10 cellular contexts compared by ENCODE assay signal in the genomic region with DNA sequence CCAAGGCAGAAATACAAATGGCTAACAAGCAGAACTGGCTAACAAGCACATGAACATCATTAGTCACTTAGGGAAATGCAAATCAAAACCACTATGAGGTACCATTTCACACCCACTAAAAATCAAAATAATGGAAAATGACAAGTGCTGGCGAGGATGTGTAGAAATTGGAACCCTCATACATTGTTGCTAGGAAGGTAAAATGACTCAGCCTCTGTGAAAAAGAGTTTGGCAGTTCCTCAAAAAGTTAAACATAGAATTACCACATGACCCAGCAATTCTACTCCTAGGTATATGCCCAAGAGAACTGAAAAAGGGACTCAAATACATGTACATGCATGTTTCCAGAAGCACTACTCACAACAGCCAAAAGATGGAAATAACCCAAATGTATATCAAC. TPM values are rescaled to one million over a fixed set of nuclear protein-coding genes. Genes with fewer than 3 reads are reported as not detected.
DNase-seq lines count a peak whose midpoint lies in the region; ATAC-seq, FAIRE-seq and TF ChIP-seq lines count a peak whose summit lies in the region.
"Had no signal": no experiment of that assay in that cellular context is flagged by ENCODE, and none has a peak within 500 bp of the region (broad histone marks: within the 10 kb centered on the region; RNA-seq: fewer than 3 reads in every experiment).

No MANE protein-coding gene starts in this region.

- H3K4me3 Mint-ChIP-seq in HFFc6: no peak overlapping the region
- no peak overlapping the region for H3K4me3 Mint-ChIP-seq in activated B cell treated with CpG ODN at 0.5 μM for 24 hours

- H4K20me1 ChIP-seq in keratinocyte (ENCODE audit: control insufficient read depth, extremely low read depth, insufficient read depth, low read length): no peaks in the 10 kb centered on the region

- peak; percentile 83 for FAIRE-seq in keratinocyte (lab: Jason Lieb, UNC)

- peak; percentile 28 for ATAC-seq in activated B cell treated with CpG ODN at 0.5 μM for 24 hours (ENCODE audit: low read depth)
- no peak for ATAC-seq in aorta (ENCODE audit: low FRiP score)
- no peak for ATAC-seq in GM18505 (IDR thresholded peaks at IDR 0.05; ENCODE audit: unreplicated experiment)

- no peak overlapping the region for H3K9ac ChIP-seq in keratinocyte (ENCODE audit: control insufficient read depth, extremely low read depth, insufficient read depth, low read length)

- 46 to 47% methylated on average over 1 of the region's 1 CpG for WGBS in aorta, 2 donors

- TF ChIP-seq POLR2A in GM18505 (IDR thresholded peaks at IDR 0.05; ENCODE audit: borderline replicate concordance, extremely low read depth, insufficient read depth, insufficient read length): no peak

- H3K27me3 Mint-ChIP-seq in HFFc6 (ENCODE audit: insufficient read depth) (no peaks in the 10 kb centered on the region), activated B cell treated with CpG ODN at 0.5 μM for 24 hours (no peaks in the 10 kb centered on the region)

- H3K27ac ChIP-seq in keratinocyte (ENCODE audit: control insufficient read depth, insufficient read depth, low read length) (peak overlapping the region; percentile 30), aorta (ENCODE audit: low read depth in 1 of 2, low read length in 2 of 2) (no peak overlapping the region)
- H3K27ac ChIP-seq: right atrium auricular region had no signal

- H3K4me1 Mint-ChIP-seq in HFFc6 (ENCODE audit: low read depth) (peaks cover 8% of the 10 kb centered on the region), activated B cell treated with CpG ODN at 0.5 μM for 24 hours (peaks cover 5% of the 10 kb centered on the region)

- intact Hi-C loops in activated B cell treated with CpG ODN at 0.5 μM for 24 hours (cut with micrococcal nuclease) (no loop called here), aorta (cut with DNase I) (no loop called here)

- CTCF ChIA-PET in activated B cell treated with CpG ODN at 0.5 μM for 24 hours (lab: Charles Lee): no interaction called here

- peak; percentile 37 for DNase-seq in GM12864 (ENCODE audit: low read depth)
- DNase-seq in HFFc6: peak; percentile 87
- no peak for DNase-seq in activated B cell treated with CpG ODN at 0.5 μM for 24 hours
- peak; percentile 57 for DNase-seq in keratinocyte (ENCODE audit: low read depth, low spot score)
- no peak for DNase-seq in AG08396 (ENCODE audit: low spot score)
- DNase-seq in aorta: no peak
- DNase-seq in cerebellar nuclear complex (lab: John Stamatoyannopoulos, UW): no peak
- DNase-seq: activated effector memory CD4-positive, alpha-beta T cell treated with anti-CD3 and anti-CD28 coated beads, Interleukin-2, amount 50 U/mL, for 16 hours had no signal

- no peaks in the 10 kb centered on the region for H3K27me3 ChIP-seq in keratinocyte (ENCODE audit: control insufficient read depth, extremely low read depth, insufficient read depth, low read length)
- no peaks in the 10 kb centered on the region for H3K27me3 ChIP-seq in aorta (ENCODE audit: control insufficient read depth in 1 of 2, insufficient read depth in 2 of 2, low read length in 1 of 2)
- H3K27me3 ChIP-seq: right atrium auricular region had no signal

- H3K9me3 Mint-ChIP-seq in HFFc6 (no peaks in the 10 kb centered on the region; the same call in 1 of the 2 replicates), activated B cell treated with CpG ODN at 0.5 μM for 24 hours (no peaks in the 10 kb centered on the region)

- H3K4me1 ChIP-seq in keratinocyte (ENCODE audit: control insufficient read depth, extremely low read depth, insufficient read depth, low read length) (peaks cover 9% of the 10 kb centered on the region), aorta (ENCODE audit: control insufficient read depth in 1 of 2, insufficient read depth in 2 of 2, low read length in 2 of 2) (no peaks in the 10 kb centered on the region)
- H3K4me1 ChIP-seq: right atrium auricular region had no signal

- dilution Hi-C loops in keratinocyte (cut with MboI; ENCODE audit: extremely low pct_ligation_motif_present, low sequenced_read_pairs): no loop called here

- H3K79me2 ChIP-seq in keratinocyte (ENCODE audit: control insufficient read depth, insufficient read depth, low read length): no peaks in the 10 kb centered on the region

- H3K27ac Mint-ChIP-seq in HFFc6 (no peak overlapping the region), activated B cell treated with CpG ODN at 0.5 μM for 24 hours (no peak overlapping the region)

- H3K4me3 ChIP-seq in GM12864 (ENCODE audit: low read depth, low read length) (no peak overlapping the region), keratinocyte (ENCODE audit: control insufficient read depth in 2 of 3, extremely low read depth in 1 of 3, insufficient read depth in 2 of 3, low read depth in 1 of 3, low read length in 3 of 3) (no peak overlapping the region), aorta (ENCODE audit: low read length in 2 of 2) (no peak overlapping the region)
- H3K4me3 ChIP-seq: right atrium auricular region had no signal

- H3K36me3 Mint-ChIP-seq in HFFc6 (ENCODE audit: low read depth) (peaks cover 19% of the 10 kb centered on the region), activated B cell treated with CpG ODN at 0.5 μM for 24 hours (ENCODE audit: low read depth) (peaks cover 48% of the 10 kb centered on the region)

- TF ChIP-seq CTCF in GM12864 (IDR thresholded peaks at IDR 0.05; ENCODE audit: low read depth, low read length, missing control alignments) (no peak), HFFc6 (IDR thresholded peaks at IDR 0.05) (no peak), activated B cell treated with CpG ODN at 0.5 μM for 24 hours (IDR thresholded peaks at IDR 0.05) (no peak), keratinocyte (optimal IDR thresholded peaks at IDR 0.05 in 1 of 3, IDR thresholded peaks at IDR 0.05 in 1 of 3, conservative IDR thresholded peaks at IDR 0.05 in 1 of 3; ENCODE audit: extremely low read depth in 1 of 3, insufficient read depth in 2 of 3, low read length in 3 of 3) (no peak)

- no peak overlapping the region for H2AFZ ChIP-seq in keratinocyte (ENCODE audit: control insufficient read depth, low read length)

- no peaks in the 10 kb centered on the region for H3K9me1 ChIP-seq in keratinocyte (ENCODE audit: control insufficient read depth, extremely low read depth, insufficient read depth, low read length)

- POLR2A ChIA-PET in activated B cell treated with CpG ODN at 0.5 μM for 24 hours (lab: Charles Lee): no interaction called here

- H3K9me3 ChIP-seq in keratinocyte (ENCODE audit: control insufficient read depth, low read depth, low read length) (no peaks in the 10 kb centered on the region), aorta (ENCODE audit: control insufficient read depth, low read length) (no peaks in the 10 kb centered on the region)
- H3K9me3 ChIP-seq: right atrium auricular region had no signal

- H3K36me3 ChIP-seq in keratinocyte (ENCODE audit: control insufficient read depth in 2 of 2, extremely low read depth in 1 of 2, insufficient read depth in 2 of 2, low read length in 2 of 2) (no peaks in the 10 kb centered on the region), aorta (ENCODE audit: control insufficient read depth in 1 of 2, insufficient read depth in 2 of 2, low read length in 1 of 2) (peaks cover 2 to 3% of the 10 kb centered on the region in 2 donors)

- H3K4me2 ChIP-seq in keratinocyte (ENCODE audit: control insufficient read depth, extremely low read depth, insufficient read depth, low read depth, low read length): no peak overlapping the region

RNA-seq across cellular contexts. Expression of gene ANAPC16, which starts 52.8 kb away (rescaled TPM):
- total RNA-seq in HFFc6 (2021; fragmentation: NEBNext Ultra II Directional; extraction: Animal tissue kit (Norgen Biotek cat#: 25700)): 10 to 100 TPM; 40.4 to 46.0 (median 40.7) TPM
- total RNA-seq in activated B cell treated with CpG ODN at 0.5 μM for 24 hours: 128 and 137 TPM in 2 replicates
- 61.6 to 93.9 TPM (median 70.2 TPM) in 3 replicates for polyA plus RNA-seq in keratinocyte
- 49.2 TPM for polyA plus RNA-seq in keratinocyte (2011; ENCODE audit: low read depth)
- polyA plus RNA-seq in keratinocyte (2011; cell fraction: cytosol; rRNA removed): 39.7 and 67.5 TPM in 2 replicates
- polyA plus RNA-seq in keratinocyte (2011; cell fraction: nucleus; rRNA removed): 14.3 and 21.5 TPM in 2 replicates
- polyA plus RNA-seq in keratinocyte (2012; ENCODE audit: low replicate concordance): 50.0 and 66.0 TPM in 2 replicates
- polyA minus RNA-seq in keratinocyte: 10.7 to 23.5 TPM (median 17.1 TPM) in 3 replicates
- polyA minus RNA-seq in keratinocyte (2011; cell fraction: cytosol; rRNA and poly(A)+ RNA removed): 8.2 TPM
- polyA minus RNA-seq in keratinocyte (2011; cell fraction: nucleus; rRNA and poly(A)+ RNA removed): 4.5 and 6.1 TPM in 2 replicates
- 10 to 100 TPM; 70.7 to 75.7 TPM for total RNA-seq in aorta
- polyA plus RNA-seq in aorta: 100 to 1,000 TPM; 165 to 281 TPM

RNA-seq across cellular contexts. Expression of gene ASCC1, which starts 53.1 kb away (rescaled TPM):
- 10 to 100 TPM; 21.0 to 29.6 (median 25.3) TPM for total RNA-seq in HFFc6 (2021; fragmentation: NEBNext Ultra II Directional; extraction: Animal tissue kit (Norgen Biotek cat#: 25700))
- 42.6 and 42.9 TPM in 2 replicates for total RNA-seq in activated B cell treated with CpG ODN at 0.5 μM for 24 hours
- polyA plus RNA-seq in keratinocyte: 21.3 to 32.9 TPM (median 31.9 TPM) in 3 replicates
- polyA plus RNA-seq in keratinocyte (2011; ENCODE audit: low read depth): 21.0 TPM
- 23.9 and 39.4 TPM in 2 replicates for polyA plus RNA-seq in keratinocyte (2011; cell fraction: cytosol; rRNA removed)
- polyA plus RNA-seq in keratinocyte (2011; cell fraction: nucleus; rRNA removed): 26.3 and 28.9 TPM in 2 replicates
- 18.0 and 27.0 TPM in 2 replicates for polyA plus RNA-seq in keratinocyte (2012; ENCODE audit: low replicate concordance)
- 12.9 to 33.0 TPM (median 25.1 TPM) in 3 replicates for polyA minus RNA-seq in keratinocyte
- polyA minus RNA-seq in keratinocyte (2011; cell fraction: cytosol; rRNA and poly(A)+ RNA removed): 22.6 TPM
- 14.8 and 26.8 TPM in 2 replicates for polyA minus RNA-seq in keratinocyte (2011; cell fraction: nucleus; rRNA and poly(A)+ RNA removed)
- total RNA-seq in aorta: 10 to 100 TPM; 23.3 to 32.3 TPM
- polyA plus RNA-seq in aorta: 10 to 100 TPM; 19.7 to 22.3 TPM

Comparison
In these comparisons a context has a peak if more than half of its experiments do, and no peak if none do; other contexts are left out.
1. DNase-seq: peak in GM12864 (single experiment), HFFc6 (single experiment) and keratinocyte (single experiment); none in activated B cell treated with CpG ODN at 0.5 μM for 24 hours (single experiment), AG08396 (single experiment), aorta (0 of 2) and cerebellar nuclear complex (0 of 2).